In genomic region chr17:72822358-72823023, GRCh38 we compare ENCODE assay signal across 17 cellular contexts.
A peak's percentile ranks its signal among the peaks of the same experiment; 100 is the strongest.
DNase-seq lines count a peak whose midpoint lies in the region; ATAC-seq and TF ChIP-seq lines count a peak whose summit lies in the region.
"Had no signal": no experiment of that assay in that cellular context is flagged by ENCODE, and none has a peak within 500 bp of the region (broad histone marks: within the 10 kb centered on the region; RNA-seq: fewer than 3 reads in every experiment).

No MANE protein-coding gene starts in this region.

- RAD21 ChIA-PET in HCT116 (lab: Charles Lee; ENCODE audit: low non-redundant PET in 1 of 2, low total read pairs in 2 of 2, uncharacterized antibody in 2 of 2, unreplicated experiment in 2 of 2) = no interaction called here

- H3K4me3 ChIP-seq in GM12865 (ENCODE audit: low read depth, low read length) (no peak overlapping the region), HCT116 (replicated peaks in 1 of 2; ENCODE audit: low read depth in 1 of 2, low read length in 2 of 2) (no peak overlapping the region)
- H3K4me3 ChIP-seq: ovary, Peyer's patch, testis had no signal

- POLR2A ChIA-PET in HCT116 (lab: Charles Lee) = no interaction called here

- no peaks in the 10 kb centered on the region for H3K9me2 ChIP-seq in HCT116 (ENCODE audit: insufficient read depth)

- H3K79me2 ChIP-seq in HCT116 (ENCODE audit: insufficient read depth, low read length) = no peaks in the 10 kb centered on the region

- H4K20me1 ChIP-seq in HCT116 (ENCODE audit: insufficient read depth) = no peaks in the 10 kb centered on the region

- ATAC-seq in HCT116 = peak; percentile 43; the same call in 1 of the 2 replicates
- ATAC-seq in HG03565 (IDR thresholded peaks at IDR 0.05; ENCODE audit: unreplicated experiment) = no peak
- ATAC-seq in HG03139 (IDR thresholded peaks at IDR 0.05; ENCODE audit: unreplicated experiment) = no peak
- ATAC-seq: left ventricle myocardium superior had no signal

- intact Hi-C loops in HCT116 (cut with micrococcal nuclease) = loop anchor here (10.0 kb wide), 1 partner anchor 152 kb away; no protein-coding TSS in a partner anchor

- H2AFZ ChIP-seq in HCT116 (ENCODE audit: low read depth, low read length, poor library complexity, severe bottlenecking) = no peak overlapping the region

- H3K27ac ChIP-seq in HCT116 (ENCODE audit: low read depth, low read length) = no peak overlapping the region
- H3K27ac ChIP-seq: ovary, Peyer's patch, testis had no signal

- peaks cover 0 to 3% of the 10 kb centered on the region in 2 experiments; a peak in 1 of 4 replicates for H3K36me3 ChIP-seq in HCT116 (ENCODE audit: control insufficient read depth in 1 of 2, insufficient read depth in 2 of 2, low read length in 2 of 2)
- H3K36me3 ChIP-seq: ovary had no signal

- TF ChIP-seq RAD21 in HCT116 (IDR thresholded peaks at IDR 0.05; ENCODE audit: low read depth) = no peak; the same call in 1 of the 2 replicates

- H3K4me2 ChIP-seq in HCT116 (ENCODE audit: low read length) = no peak overlapping the region

- TF ChIP-seq POLR2A in HCT116 (IDR thresholded peaks at IDR 0.05; ENCODE audit: borderline replicate concordance, extremely low read depth, insufficient read depth, insufficient read length) = no peak

- CTCF ChIA-PET in HCT116 (lab: Charles Lee) = no interaction called here

- no peaks in the 10 kb centered on the region for H3K27me3 ChIP-seq in HCT116 (ENCODE audit: insufficient read depth, low read length)
- H3K27me3 ChIP-seq: ovary, Peyer's patch, testis had no signal

- no TSS peak for BruUV-seq in HCT116 (replicated peaks; lab: Mats Ljungman, UMichigan)

- H3K9me3 ChIP-seq in HCT116 (ENCODE audit: control insufficient read depth in 1 of 2, insufficient read depth in 1 of 2, low read depth in 1 of 2, low read length in 2 of 2) = peaks cover 18 to 22% of the 10 kb centered on the region in 2 experiments; a peak in 3 of 4 replicates
- H3K9me3 ChIP-seq: testis had no signal

- peaks cover 7 to 21% of the 10 kb centered on the region in 2 experiments; a peak in 3 of 4 replicates for H3K4me1 ChIP-seq in HCT116 (ENCODE audit: control insufficient read depth in 1 of 2, insufficient read depth in 2 of 2, low read length in 2 of 2)
- H3K4me1 ChIP-seq: Peyer's patch, testis had no signal

- no peak overlapping the region for H3K9ac ChIP-seq in HCT116 (ENCODE audit: low read length)

- peak; percentile 31 for DNase-seq in GM12865 (ENCODE audit: low read depth)
- peak; percentile 32 for DNase-seq in HCT116 (ENCODE audit: low read depth, low spot score)
- DNase-seq in NCI-H69 (lab: John Stamatoyannopoulos, UW) = peak; percentile 44
- peak; percentile 44 for DNase-seq in left kidney (ENCODE audit: low read depth, low spot score)
- DNase-seq in SIG-M5 (lab: John Stamatoyannopoulos, UW) = no peak
- DNase-seq: activated CD4-positive, alpha-beta memory T cell treated with anti-CD3 and anti-CD28 coated beads for 36 hours; amygdala; KBM-7; left ventricle myocardium superior; NCI-H446; ovary; Peyer's patch; stimulated activated CD4-positive, alpha-beta T cell treated with anti-CD3 and anti-CD28 coated beads, Interleukin-4, amount 100 ng/mL, for 24 hours; stimulated activated CD8-positive, alpha-beta memory T cell treated with anti-CD3 and anti-CD28 coated beads, Interleukin-4, amount 100 ng/mL, for 48 hours; testis had no signal

- no peak for TF ChIP-seq CTCF in GM12865 (IDR thresholded peaks at IDR 0.05; ENCODE audit: insufficient read depth, low read depth, low read length, missing control alignments)
- no peak for TF ChIP-seq CTCF in HCT116 (IDR thresholded peaks at IDR 0.05 in 2 of 3, conservative IDR thresholded peaks at IDR 0.05 in 1 of 3; ENCODE audit: borderline replicate concordance in 1 of 3, insufficient read depth in 1 of 3, low read depth in 2 of 3, low read length in 2 of 3)

TF ChIP-seq in HCT116, 20 proteins besides CTCF, POLR2A, EP300 and RAD21:
- TF ChIP-seq EZH2phosphoT487 (IDR thresholded peaks at IDR 0.05; ENCODE audit: borderline replicate concordance) = no peak
- peak; percentile 44 for TF ChIP-seq FOSL1 (IDR thresholded peaks at IDR 0.05; ENCODE audit: low read depth)
- TF ChIP-seq CEBPB (IDR thresholded peaks at IDR 0.05; ENCODE audit: low read depth) = no peak
- TF ChIP-seq JUND (IDR thresholded peaks at IDR 0.05) = peak; percentile 62; the same call in 1 of the 2 replicates
- no peak for TF ChIP-seq TCF7L2 (IDR thresholded peaks at IDR 0.05; ENCODE audit: borderline replicate concordance, extremely low read depth, insufficient read depth, insufficient read length)
- no peak; the same call in 1 of the 2 replicates for TF ChIP-seq SIN3A (IDR thresholded peaks at IDR 0.05; ENCODE audit: low read depth)
- no peak for TF ChIP-seq YY1 (IDR thresholded peaks at IDR 0.05; ENCODE audit: extremely low read depth, insufficient replicate concordance, low read depth, low read length)
- no peak for TF ChIP-seq EZH2 (IDR thresholded peaks at IDR 0.05)
- TF ChIP-seq MAX (IDR thresholded peaks at IDR 0.05) = peak; percentile 81
- TF ChIP-seq SP1 (IDR thresholded peaks at IDR 0.05; ENCODE audit: low read depth) = peak; percentile 67
- TF ChIP-seq, protein P1, sequence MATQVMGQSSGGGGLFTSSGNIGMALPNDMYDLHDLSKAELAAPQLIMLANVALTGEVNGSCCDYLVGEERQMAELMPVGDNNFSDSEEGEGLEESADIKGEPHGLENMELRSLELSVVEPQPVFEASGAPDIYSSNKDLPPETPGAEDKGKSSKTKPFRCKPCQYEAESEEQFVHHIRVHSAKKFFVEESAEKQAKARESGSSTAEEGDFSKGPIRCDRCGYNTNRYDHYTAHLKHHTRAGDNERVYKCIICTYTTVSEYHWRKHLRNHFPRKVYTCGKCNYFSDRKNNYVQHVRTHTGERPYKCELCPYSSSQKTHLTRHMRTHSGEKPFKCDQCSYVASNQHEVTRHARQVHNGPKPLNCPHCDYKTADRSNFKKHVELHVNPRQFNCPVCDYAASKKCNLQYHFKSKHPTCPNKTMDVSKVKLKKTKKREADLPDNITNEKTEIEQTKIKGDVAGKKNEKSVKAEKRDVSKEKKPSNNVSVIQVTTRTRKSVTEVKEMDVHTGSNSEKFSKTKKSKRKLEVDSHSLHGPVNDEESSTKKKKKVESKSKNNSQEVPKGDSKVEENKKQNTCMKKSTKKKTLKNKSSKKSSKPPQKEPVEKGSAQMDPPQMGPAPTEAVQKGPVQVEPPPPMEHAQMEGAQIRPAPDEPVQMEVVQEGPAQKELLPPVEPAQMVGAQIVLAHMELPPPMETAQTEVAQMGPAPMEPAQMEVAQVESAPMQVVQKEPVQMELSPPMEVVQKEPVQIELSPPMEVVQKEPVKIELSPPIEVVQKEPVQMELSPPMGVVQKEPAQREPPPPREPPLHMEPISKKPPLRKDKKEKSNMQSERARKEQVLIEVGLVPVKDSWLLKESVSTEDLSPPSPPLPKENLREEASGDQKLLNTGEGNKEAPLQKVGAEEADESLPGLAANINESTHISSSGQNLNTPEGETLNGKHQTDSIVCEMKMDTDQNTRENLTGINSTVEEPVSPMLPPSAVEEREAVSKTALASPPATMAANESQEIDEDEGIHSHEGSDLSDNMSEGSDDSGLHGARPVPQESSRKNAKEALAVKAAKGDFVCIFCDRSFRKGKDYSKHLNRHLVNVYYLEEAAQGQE (IDR thresholded peaks at IDR 0.05; ENCODE audit: low read depth) = no peak
- TF ChIP-seq POLR2AphosphoS5 (IDR thresholded peaks at IDR 0.05; ENCODE audit: low read depth, low read length) = peak; percentile 31; the same call in 1 of the 2 replicates
- TF ChIP-seq ZFX (IDR thresholded peaks at IDR 0.05) = no peak
- no peak for TF ChIP-seq SRF (IDR thresholded peaks at IDR 0.05; ENCODE audit: low read depth)
- no peak for TF ChIP-seq ZBTB33 (IDR thresholded peaks at IDR 0.05; ENCODE audit: extremely low read depth, insufficient replicate concordance, low read length)
- no peak for TF ChIP-seq ZNF274 (IDR thresholded peaks at IDR 0.05; ENCODE audit: low read depth, low read length)
- TF ChIP-seq, protein P2, sequence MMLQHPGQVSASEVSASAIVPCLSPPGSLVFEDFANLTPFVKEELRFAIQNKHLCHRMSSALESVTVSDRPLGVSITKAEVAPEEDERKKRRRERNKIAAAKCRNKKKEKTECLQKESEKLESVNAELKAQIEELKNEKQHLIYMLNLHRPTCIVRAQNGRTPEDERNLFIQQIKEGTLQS (IDR thresholded peaks at IDR 0.05) = no peak
- TF ChIP-seq EGR1 (IDR thresholded peaks at IDR 0.05; ENCODE audit: low read depth) = no peak
- TF ChIP-seq CBX3 (IDR thresholded peaks at IDR 0.05; ENCODE audit: low read depth) = 0 out of 2 replicates have a peak, but pooled peaks have one; percentile 24
- TF ChIP-seq ELF1 (IDR thresholded peaks at IDR 0.05; ENCODE audit: borderline replicate concordance, low read depth) = no peak; the same call in 1 of the 2 replicates
